Comparison of ENCODE assay signal across 15 cellular contexts in genomic region chr17:78532922-78533640, GRCh38. TPM values are rescaled to one million over a fixed set of nuclear protein-coding genes. Genes with fewer than 3 reads are reported as not detected.
A peak's percentile ranks its signal among the peaks of the same experiment; 100 is the strongest.
DNase-seq lines count a peak whose midpoint lies in the region; ATAC-seq, FAIRE-seq and TF ChIP-seq lines count a peak whose summit lies in the region.
"Had no signal": no experiment of that assay in that cellular context is flagged by ENCODE, and none has a peak within 500 bp of the region (broad histone marks: within the 10 kb centered on the region; RNA-seq: fewer than 3 reads in every experiment).

No MANE protein-coding gene starts in this region.

- FAIRE-seq in A549 (lab: Jason Lieb, UNC) = peak; percentile 92

- CTCF ChIA-PET in A549 (lab: Yijun Ruan, JAX) = interaction anchor here (0.7 to 10.2 kb wide), 5 partner anchors 11 to 176 kb away, joined by 3 to 51 read pairs (median 3); no protein-coding TSS in a partner anchor
- CTCF ChIA-PET in activated CD8-positive, alpha-beta T cell treated with anti-CD3 and anti-CD28 coated beads, Interleukin-2, amount 10 ng/mL, durations not matched to agents 7 days and 5 days (lab: Charles Lee) = no interaction called here

- ATAC-seq in A549 (peak; percentile 61 to 74; a peak in 5 of 6 replicates), GM21390 (IDR thresholded peaks at IDR 0.05; ENCODE audit: unreplicated experiment) (no peak)
- ATAC-seq in activated CD8-positive, alpha-beta T cell treated with anti-CD3 and anti-CD28 coated beads, Interleukin-2, amount 10 ng/mL, durations not matched to agents 7 days and 5 days = no peak

- peak overlapping the region; percentile 54 to 81; a peak in 5 of 6 replicates for H3K27ac ChIP-seq in A549
- H3K27ac ChIP-seq: hepatocyte, HL-60, Peyer's patch, thoracic aorta had no signal

- DNase-seq in A549 (ENCODE audit: low read depth in 1 of 2, low spot score in 1 of 2) (peak; percentile 88 to 90), GM04504 (ENCODE audit: low read depth) (peak; percentile 28), glomerular visceral epithelial cell (ENCODE audit: extremely low spot score) (peak; percentile 78), activated gamma-delta T cell treated with Interleukin-2 at 50 U/mL for 16 hours (no peak), HAP-1 (ENCODE audit: low spot score in 2 of 2) (no peak), NCI-H2081 treated with DMSO at 0.1 percent for 48 hours (lab: John Stamatoyannopoulos, UW) (no peak)
- no peak for DNase-seq in activated CD8-positive, alpha-beta T cell treated with anti-CD3 and anti-CD28 coated beads, Interleukin-2, amount 10 ng/mL, durations not matched to agents 7 days and 5 days
- DNase-seq: activated CD4-positive, alpha-beta T cell treated with anti-CD3 and anti-CD28 coated beads, Interleukin-2, amount 10 ng/mL, durations not matched to agents 7 days and 5 days; NCI-H187 treated with DMSO at 0.1 percent for 48 hours; Peyer's patch had no signal

- H3K36me3 ChIP-seq in HAP-1 (replicated peaks) = no peaks in the 10 kb centered on the region
- H3K36me3 ChIP-seq: Peyer's patch, thoracic aorta had no signal

- H3K4me1 ChIP-seq in A549 (peaks cover 49% of the 10 kb centered on the region), HAP-1 (no peaks in the 10 kb centered on the region)

- H3K27me3 ChIP-seq in HAP-1 (ENCODE audit: low read depth) = no peaks in the 10 kb centered on the region
- H3K27me3 ChIP-seq: hepatocyte, Peyer's patch had no signal

- H3K9me3 Mint-ChIP-seq in activated CD8-positive, alpha-beta T cell treated with anti-CD3 and anti-CD28 coated beads, Interleukin-2, amount 10 ng/mL, durations not matched to agents 7 days and 5 days (ENCODE audit: insufficient read depth) = no peaks in the 10 kb centered on the region
- H3K9me3 Mint-ChIP-seq: activated CD4-positive, alpha-beta T cell treated with anti-CD3 and anti-CD28 coated beads, Interleukin-2, amount 10 ng/mL, durations not matched to agents 7 days and 5 days had no signal

- TF ChIP-seq POLR2A in A549 (IDR thresholded peaks at IDR 0.05; ENCODE audit: low read length) = no peak

- H3K27me3 Mint-ChIP-seq in activated CD8-positive, alpha-beta T cell treated with anti-CD3 and anti-CD28 coated beads, Interleukin-2, amount 10 ng/mL, durations not matched to agents 7 days and 5 days (ENCODE audit: low read depth) = no peaks in the 10 kb centered on the region
- H3K27me3 Mint-ChIP-seq: activated CD4-positive, alpha-beta T cell treated with anti-CD3 and anti-CD28 coated beads, Interleukin-2, amount 10 ng/mL, durations not matched to agents 7 days and 5 days had no signal

- peak in 1 of 2 experiments; percentile 33; a peak in 1 of 5 replicates for TF ChIP-seq EP300 in A549 (IDR thresholded peaks at IDR 0.05)

- H3K9me3 ChIP-seq in A549 (no peaks in the 10 kb centered on the region), HAP-1 (no peaks in the 10 kb centered on the region)
- H3K9me3 ChIP-seq: Peyer's patch, thoracic aorta had no signal

- POLR2A ChIA-PET in A549 (lab: Yijun Ruan, JAX) = interaction anchor here (1.1 kb wide), 1 partner anchor 59 kb away, joined by 7 read pairs; no protein-coding TSS in a partner anchor
- POLR2A ChIA-PET in activated CD8-positive, alpha-beta T cell treated with anti-CD3 and anti-CD28 coated beads, Interleukin-2, amount 10 ng/mL, durations not matched to agents 7 days and 5 days (lab: Charles Lee) = no interaction called here

- H3K4me1 Mint-ChIP-seq in activated CD8-positive, alpha-beta T cell treated with anti-CD3 and anti-CD28 coated beads, Interleukin-2, amount 10 ng/mL, durations not matched to agents 7 days and 5 days (ENCODE audit: low read depth) = peaks cover 27% of the 10 kb centered on the region

- H3K4me3 ChIP-seq in A549 (no peak overlapping the region), HAP-1 (no peak overlapping the region)
- H3K4me3 ChIP-seq: hepatocyte, Peyer's patch, thoracic aorta had no signal

- peak overlapping the region; percentile 13 for H3K27ac Mint-ChIP-seq in activated CD8-positive, alpha-beta T cell treated with anti-CD3 and anti-CD28 coated beads, Interleukin-2, amount 10 ng/mL, durations not matched to agents 7 days and 5 days

- H3K4me3 Mint-ChIP-seq in activated CD8-positive, alpha-beta T cell treated with anti-CD3 and anti-CD28 coated beads, Interleukin-2, amount 10 ng/mL, durations not matched to agents 7 days and 5 days = no peak overlapping the region
- H3K4me3 Mint-ChIP-seq: activated CD4-positive, alpha-beta T cell treated with anti-CD3 and anti-CD28 coated beads, Interleukin-2, amount 10 ng/mL, durations not matched to agents 7 days and 5 days had no signal

- peak overlapping the region; percentile 26 for H3K4me2 ChIP-seq in A549
- H3K4me2 ChIP-seq: hepatocyte had no signal

- no peak for TF ChIP-seq RAD21 in A549 (conservative IDR thresholded peaks at IDR 0.05 in 1 of 2, IDR thresholded peaks at IDR 0.05 in 1 of 2)

- no peaks in the 10 kb centered on the region for H3K36me3 Mint-ChIP-seq in activated CD8-positive, alpha-beta T cell treated with anti-CD3 and anti-CD28 coated beads, Interleukin-2, amount 10 ng/mL, durations not matched to agents 7 days and 5 days (ENCODE audit: low read depth)

- no peak for TF ChIP-seq CTCF in A549 (IDR thresholded peaks at IDR 0.05)

- in situ Hi-C loops in HAP-1 (cut with MboI; ENCODE audit: low sequenced_read_pairs) = no loop called here

- WGBS in A549 (ENCODE audit: missing lambda C conversion rate) = 51% methylated on average over 19 of the region's 19 CpGs

TF ChIP-seq in A549, 52 proteins besides CTCF, POLR2A, EP300 and RAD21:
- no peak for TF ChIP-seq CBX8 (IDR thresholded peaks at IDR 0.05)
- TF ChIP-seq ATOH8 (CRISPR knock-in tag; IDR thresholded peaks at IDR 0.05; ENCODE audit: low read depth) = peak; percentile 98
- no peak for TF ChIP-seq FOSB (CRISPR knock-in tag; IDR thresholded peaks at IDR 0.05)
- peak; percentile 31 for TF ChIP-seq USF2 (IDR thresholded peaks at IDR 0.05)
- TF ChIP-seq KDM1A (IDR thresholded peaks at IDR 0.05; ENCODE audit: low read depth) = 0 out of 2 replicates have a peak, but pooled peaks have one; percentile 35
- TF ChIP-seq CEBPB (IDR thresholded peaks at IDR 0.05) = peak in 1 of 2 experiments; percentile 27; a peak in 2 of 4 replicates
- TF ChIP-seq GATA3 (IDR thresholded peaks at IDR 0.05; ENCODE audit: borderline replicate concordance) = peak; percentile 74; the same call in 1 of the 2 replicates
- TF ChIP-seq MAX (IDR thresholded peaks at IDR 0.05) = peak; percentile 94
- no peak for TF ChIP-seq PBX3 (IDR thresholded peaks at IDR 0.05)
- no peak for TF ChIP-seq ZNF302 (CRISPR knock-in tag; IDR thresholded peaks at IDR 0.05)
- TF ChIP-seq FOSL2 (IDR thresholded peaks at IDR 0.05) = peak; percentile 84
- peak; percentile 95 for TF ChIP-seq FOSL2 (CRISPR knock-in tag; IDR thresholded peaks at IDR 0.05)
- TF ChIP-seq CBX2 (IDR thresholded peaks at IDR 0.05; ENCODE audit: borderline replicate concordance, low read depth) = no peak
- peak; percentile 84 for TF ChIP-seq BHLHE40 (IDR thresholded peaks at IDR 0.05; ENCODE audit: low read depth, low read length)
- peak in 1 of 2 experiments; percentile 60; a peak in 2 of 5 replicates for TF ChIP-seq JUN (IDR thresholded peaks at IDR 0.05)
- TF ChIP-seq E2F6 (IDR thresholded peaks at IDR 0.05; ENCODE audit: borderline replicate concordance, low read depth) = peak; percentile 49; the same call in 1 of the 2 replicates

RNA-seq across cellular contexts. Expression of gene DNAH17, which starts 44.1 kb away (rescaled TPM):
- polyA plus RNA-seq in A549 (2011; rRNA removed) (0.21 and 0.46 TPM in 2 replicates), A549 (2017; fragmentation: RNase III; extraction: RNeasy Plus Mini Kit Qiagen cat#74134 plus additional on column Dnase treatment) (0.26 to 0.49 TPM (median 0.39 TPM) in 3 replicates)
- 0.29 and 0.46 TPM in 2 replicates for polyA plus RNA-seq in A549 (2012; cell fraction: cytosol; rRNA removed)
- 0.95 and 1.2 TPM in 2 replicates for polyA plus RNA-seq in A549 (2012; cell fraction: nucleus; rRNA removed)
- 0.62 and 0.68 TPM in 2 replicates for polyA minus RNA-seq in A549 (2011; rRNA and poly(A)+ RNA removed)
- total RNA-seq in activated CD8-positive, alpha-beta T cell treated with anti-CD3 and anti-CD28 coated beads, Interleukin-2, amount 10 ng/mL, durations not matched to agents 7 days and 5 days = under 1 TPM; 0.10 to 0.61 TPM
- total RNA-seq: mucosa of gallbladder had no signal

Comparison
In these comparisons a context has a peak if more than half of its experiments do, and no peak if none do; other contexts are left out.
1. ATAC-seq: peak in A549 (2 of 2); none in activated CD8-positive, alpha-beta T cell treated with anti-CD3 and anti-CD28 coated beads, Interleukin-2, amount 10 ng/mL, durations not matched to agents 7 days and 5 days (single experiment) and GM21390 (single experiment).
2. DNase-seq: peak in A549 (2 of 2), GM04504 (single experiment) and glomerular visceral epithelial cell (single experiment); none in activated CD8-positive, alpha-beta T cell treated with anti-CD3 and anti-CD28 coated beads, Interleukin-2, amount 10 ng/mL, durations not matched to agents 7 days and 5 days (single experiment), activated gamma-delta T cell treated with Interleukin-2 at 50 U/mL for 16 hours (single experiment), HAP-1 (0 of 2) and NCI-H2081 treated with DMSO at 0.1 percent for 48 hours (single experiment).